Comparison of ENCODE assay signal across 23 cellular contexts in the genomic region with DNA sequence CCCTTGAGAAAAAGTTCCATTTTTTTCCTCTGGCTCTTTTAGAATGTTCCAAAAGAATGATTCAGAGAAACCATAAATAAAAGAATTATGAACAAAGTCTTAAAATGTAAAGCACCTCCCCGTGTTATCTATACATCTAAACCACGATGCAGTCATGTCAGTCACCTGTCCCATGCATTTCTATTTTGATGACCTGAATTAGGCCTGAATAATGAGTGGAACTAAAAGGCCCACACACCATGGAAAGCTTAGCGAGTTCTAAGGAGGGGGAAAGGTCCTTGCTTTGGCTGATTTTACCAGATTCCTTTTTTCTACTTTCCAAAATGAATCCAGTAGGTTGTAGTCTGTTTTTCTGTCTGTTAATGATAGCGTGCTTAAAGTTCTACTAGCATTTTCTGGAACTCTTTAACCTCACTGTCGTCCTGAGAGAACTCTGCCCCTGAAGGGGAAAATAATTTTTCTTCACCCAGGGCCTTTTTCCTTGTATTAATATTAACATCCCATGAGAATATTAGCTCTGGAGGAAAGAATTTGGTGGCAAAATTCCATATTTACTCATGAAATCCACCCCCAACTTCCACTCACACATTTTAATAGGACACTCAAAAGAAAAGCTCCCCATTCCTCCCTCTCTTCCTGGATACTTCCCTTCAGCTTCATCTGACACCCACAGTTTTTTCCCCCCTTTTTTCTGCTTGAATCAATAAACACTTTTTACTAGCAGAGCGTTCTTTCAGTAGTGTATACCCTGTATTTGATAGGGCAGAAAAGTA.
DNase-seq lines count a peak whose midpoint lies in the region; ATAC-seq and TF ChIP-seq lines count a peak whose summit lies in the region.
"Had no signal": no experiment of that assay in that cellular context is flagged by ENCODE, and none has a peak within 500 bp of the region (broad histone marks: within the 10 kb centered on the region; RNA-seq: fewer than 3 reads in every experiment).

No MANE protein-coding gene starts in this region.

- H3K27ac ChIP-seq in heart left ventricle: peak overlapping the region in 11 of 12 donors; percentile 6 to 72 (median 55)
- H3K27ac ChIP-seq in ascending aorta: peak overlapping the region; percentile 20 to 33
- H3K27ac ChIP-seq in foreskin keratinocyte: no peak overlapping the region
- no peak overlapping the region for H3K27ac ChIP-seq in ovary
- H3K27ac ChIP-seq: BLaER1, spleen, suprapubic skin had no signal

- H3K9me3 ChIP-seq in heart left ventricle (peaks cover 0 to 3% (median 0%) of the 10 kb centered on the region in 12 donors), ascending aorta (no peaks in the 10 kb centered on the region), ovary (no peaks in the 10 kb centered on the region)
- H3K9me3 ChIP-seq: suprapubic skin had no signal

- H3K4me3 ChIP-seq in heart left ventricle (no peak overlapping the region), ascending aorta (no peak overlapping the region), ovary (no peak overlapping the region)
- H3K4me3 ChIP-seq: BLaER1, spleen, suprapubic skin had no signal

- WGBS in heart left ventricle, 4 donors: 62 to 72% (median 69%) methylated on average over 6 of the region's 6 CpGs
- 27 to 46% (median 39%) methylated on average over 6 of the region's 6 CpGs for WGBS in ovary, 3 donors

- H3K4me3 Mint-ChIP-seq in activated naive CD8-positive, alpha-beta T cell treated with anti-CD3 and anti-CD28 coated beads for 36 hours: no peak overlapping the region
- H3K4me3 Mint-ChIP-seq: activated naive CD8-positive, alpha-beta T cell; activated T-helper 17 cell treated with anti-CD3 and anti-CD28 coated beads, Interleukin-2, amount 50 U/mL, for 72 hours; stimulated activated memory B cell treated with anti-CD40 and anti-IgM and Interleukin-4, amounts not matched to agents 10 μg/mL and 1 μg/mL and 100 μg/mL, for 72 hours had no signal

- H3K27me3 ChIP-seq in heart left ventricle (no peaks in the 10 kb centered on the region), ascending aorta (no peaks in the 10 kb centered on the region), foreskin keratinocyte (no peaks in the 10 kb centered on the region), ovary (no peaks in the 10 kb centered on the region)
- H3K27me3 ChIP-seq: BLaER1, spleen, suprapubic skin had no signal

- DNase-seq in heart left ventricle: no peak
- no peak for DNase-seq in cardiac septum (ENCODE audit: low spot score)
- DNase-seq in ascending aorta (ENCODE audit: low spot score in 2 of 2): no peak
- no peak for DNase-seq in left ventricle myocardium superior
- no peak for DNase-seq in foreskin keratinocyte
- DNase-seq in activated naive CD8-positive, alpha-beta T cell treated with anti-CD3 and anti-CD28 coated beads for 36 hours: no peak
- no peak for DNase-seq in AML-193 (lab: John Stamatoyannopoulos, UW)
- no peak for DNase-seq in ovary
- DNase-seq: activated CD4-positive, alpha-beta T cell treated with anti-CD3 and anti-CD28 coated beads, Interleukin-2, amount 50 U/mL, for 4 hours; effector CD4-positive, alpha-beta T cell; erythroblast; H7; NCI-H1092 treated with DMSO at 0.1 percent for 48 hours; NCI-H2029 treated with DMSO at 0.1 percent for 48 hours; NCI-H2227 treated with DMSO at 0.1 percent for 48 hours; NCI-H748 treated with DMSO at 0.1 percent for 48 hours; spleen; stimulated activated CD4-positive, alpha-beta T cell treated with anti-CD3 and anti-CD28 coated beads, Interleukin-2, amount 100 ng/mL, for 48 hours had no signal

- TF ChIP-seq CTCF in heart left ventricle (IDR thresholded peaks at IDR 0.05): no peak
- no peak for TF ChIP-seq CTCF in ascending aorta (IDR thresholded peaks at IDR 0.05)
- TF ChIP-seq CTCF in foreskin keratinocyte (conservative IDR thresholded peaks at IDR 0.05): no peak
- TF ChIP-seq CTCF in ovary (IDR thresholded peaks at IDR 0.05): no peak

- no peak overlapping the region for H3K27ac Mint-ChIP-seq in activated naive CD8-positive, alpha-beta T cell treated with anti-CD3 and anti-CD28 coated beads for 36 hours
- H3K27ac Mint-ChIP-seq: activated naive CD8-positive, alpha-beta T cell; activated T-helper 17 cell treated with anti-CD3 and anti-CD28 coated beads, Interleukin-2, amount 50 U/mL, for 72 hours; stimulated activated memory B cell treated with anti-CD40 and anti-IgM and Interleukin-4, amounts not matched to agents 10 μg/mL and 1 μg/mL and 100 μg/mL, for 72 hours had no signal

- H3K9me3 Mint-ChIP-seq in activated naive CD8-positive, alpha-beta T cell treated with anti-CD3 and anti-CD28 coated beads for 36 hours: peaks cover 5% of the 10 kb centered on the region
- H3K9me3 Mint-ChIP-seq: activated T-helper 17 cell treated with anti-CD3 and anti-CD28 coated beads, Interleukin-2, amount 50 U/mL, for 72 hours had no signal

- no peaks in the 10 kb centered on the region for H3K27me3 Mint-ChIP-seq in activated naive CD8-positive, alpha-beta T cell treated with anti-CD3 and anti-CD28 coated beads for 36 hours
- H3K27me3 Mint-ChIP-seq: activated naive CD8-positive, alpha-beta T cell; activated T-helper 17 cell treated with anti-CD3 and anti-CD28 coated beads, Interleukin-2, amount 50 U/mL, for 72 hours; stimulated activated memory B cell treated with anti-CD40 and anti-IgM and Interleukin-4, amounts not matched to agents 10 μg/mL and 1 μg/mL and 100 μg/mL, for 72 hours had no signal

- H3K36me3 Mint-ChIP-seq in activated naive CD8-positive, alpha-beta T cell treated with anti-CD3 and anti-CD28 coated beads for 36 hours: peaks cover 7% of the 10 kb centered on the region
- H3K36me3 Mint-ChIP-seq: stimulated activated memory B cell treated with anti-CD40 and anti-IgM and Interleukin-4, amounts not matched to agents 10 μg/mL and 1 μg/mL and 100 μg/mL, for 72 hours had no signal

- H3K4me1 ChIP-seq in heart left ventricle (peaks cover 0 to 12% (median 0%) of the 10 kb centered on the region in 12 donors), ascending aorta (peaks cover 0 to 7% of the 10 kb centered on the region in 2 donors), foreskin keratinocyte (no peaks in the 10 kb centered on the region), ovary (ENCODE audit: insufficient read depth) (no peaks in the 10 kb centered on the region)
- H3K4me1 ChIP-seq: BLaER1, spleen, suprapubic skin had no signal

- no peak for TF ChIP-seq POLR2A in heart left ventricle (IDR thresholded peaks at IDR 0.05)
- TF ChIP-seq POLR2A in ovary (IDR thresholded peaks at IDR 0.05): no peak

- peak in 2 of 4 donors; percentile 47 to 59 for ATAC-seq in heart left ventricle
- ATAC-seq in left ventricle myocardium superior: peak; percentile 34
- no peak for ATAC-seq in foreskin keratinocyte
- ATAC-seq: activated T-helper 17 cell treated with anti-CD3 and anti-CD28 coated beads, Interleukin-2, amount 50 U/mL, for 72 hours; stimulated activated memory B cell treated with anti-CD40 and anti-IgM and Interleukin-4, amounts not matched to agents 10 μg/mL and 1 μg/mL and 100 μg/mL, for 72 hours had no signal

- H3K4me1 Mint-ChIP-seq in activated naive CD8-positive, alpha-beta T cell treated with anti-CD3 and anti-CD28 coated beads for 36 hours: no peaks in the 10 kb centered on the region
- H3K4me1 Mint-ChIP-seq: activated T-helper 17 cell treated with anti-CD3 and anti-CD28 coated beads, Interleukin-2, amount 50 U/mL, for 72 hours; stimulated activated memory B cell treated with anti-CD40 and anti-IgM and Interleukin-4, amounts not matched to agents 10 μg/mL and 1 μg/mL and 100 μg/mL, for 72 hours had no signal

- intact Hi-C loops in heart left ventricle (cut with DNase I): no loop called here
- intact Hi-C loops in cardiac septum (cut with DNase I): no loop called here
- intact Hi-C loops in ascending aorta (cut with DNase I): no loop called here
- intact Hi-C loops in left ventricle myocardium superior (cut with micrococcal nuclease): no loop called here
- intact Hi-C loops in ovary (cut with DNase I): no loop called here

- no peak for TF ChIP-seq EP300 in ovary (IDR thresholded peaks at IDR 0.05)

- H3K36me3 ChIP-seq in heart left ventricle (no peaks in the 10 kb centered on the region), ascending aorta (no peaks in the 10 kb centered on the region), ovary (no peaks in the 10 kb centered on the region)
- H3K36me3 ChIP-seq: suprapubic skin had no signal

Comparison
In these comparisons a context has a peak if more than half of its experiments do, and no peak if none do; other contexts are left out.
1. H3K27ac ChIP-seq: peak in heart left ventricle (11 of 12) and ascending aorta (2 of 2); none in foreskin keratinocyte (single experiment) and ovary (0 of 2).